Comparison of ENCODE assay signal across 9 cellular contexts in the genomic region with DNA sequence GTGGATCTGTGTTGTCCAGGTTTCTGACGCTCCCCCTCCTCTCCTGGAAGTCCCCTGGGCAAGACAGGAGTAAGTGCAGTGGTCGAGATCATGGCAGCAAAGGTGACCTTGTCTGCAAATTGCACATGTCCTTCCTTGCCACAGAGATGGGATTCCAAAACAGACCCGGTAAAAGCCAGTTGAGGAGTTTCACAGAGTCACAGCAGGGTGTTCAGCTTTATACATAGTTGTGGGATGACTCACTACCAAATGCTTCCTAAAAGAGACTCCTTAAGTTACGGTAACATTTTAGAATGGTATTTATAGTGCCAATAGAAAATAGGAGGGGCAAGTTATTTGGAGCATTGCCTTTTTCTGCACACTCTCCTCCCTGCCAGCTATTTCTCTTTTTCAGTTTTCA.
DNase-seq lines count a peak whose midpoint lies in the region; ATAC-seq, FAIRE-seq and TF ChIP-seq lines count a peak whose summit lies in the region.
"Had no signal": no experiment of that assay in that cellular context is flagged by ENCODE, and none has a peak within 500 bp of the region (broad histone marks: within the 10 kb centered on the region; RNA-seq: fewer than 3 reads in every experiment).

No MANE protein-coding gene starts in this region.

- intact Hi-C loops in pancreas (cut with DNase I), result no loop called here

- no peaks in the 10 kb centered on the region for H3K36me3 Mint-ChIP-seq in activated naive CD8-positive, alpha-beta T cell treated with anti-CD3 and anti-CD28 coated beads, Interleukin-2, amount 50 U/mL, for 24 hours (ENCODE audit: low read depth)

- H3K4me3 ChIP-seq in fibroblast of mammary gland (ENCODE audit: control insufficient read depth, low read depth, low read length) (no peak overlapping the region), pancreas (no peak overlapping the region)

- H3K27me3 Mint-ChIP-seq in activated naive CD8-positive, alpha-beta T cell treated with anti-CD3 and anti-CD28 coated beads, Interleukin-2, amount 50 U/mL, for 24 hours, result peaks cover 2% of the 10 kb centered on the region

- H3K9me3 Mint-ChIP-seq in activated naive CD8-positive, alpha-beta T cell treated with anti-CD3 and anti-CD28 coated beads, Interleukin-2, amount 50 U/mL, for 24 hours, result no peaks in the 10 kb centered on the region

- no peak for TF ChIP-seq POLR2A in H54 (IDR thresholded peaks at IDR 0.05; ENCODE audit: low read depth, low read length)

- TF ChIP-seq CTCF in fibroblast of mammary gland (conservative IDR thresholded peaks at IDR 0.05; ENCODE audit: control insufficient read depth, insufficient read depth, low read depth, low read length) (no peak), pancreas (IDR thresholded peaks at IDR 0.05) (no peak)

- H3K4me1 Mint-ChIP-seq in activated naive CD8-positive, alpha-beta T cell treated with anti-CD3 and anti-CD28 coated beads, Interleukin-2, amount 50 U/mL, for 24 hours, result no peaks in the 10 kb centered on the region

- no peaks in the 10 kb centered on the region for H3K36me3 ChIP-seq in pancreas

- no peaks in the 10 kb centered on the region for H3K27me3 ChIP-seq in pancreas

- H3K27ac Mint-ChIP-seq in activated naive CD8-positive, alpha-beta T cell treated with anti-CD3 and anti-CD28 coated beads, Interleukin-2, amount 50 U/mL, for 24 hours, result no peak overlapping the region

- WGBS in pancreas, 2 donors, result 29 to 40% methylated on average over 4 of the region's 4 CpGs

- no peak overlapping the region for H3K4me3 Mint-ChIP-seq in activated naive CD8-positive, alpha-beta T cell treated with anti-CD3 and anti-CD28 coated beads, Interleukin-2, amount 50 U/mL, for 24 hours

- DNase-seq in H54 (ENCODE audit: insufficient read length, low spot score) (peak; percentile 55), RCC 7860 (ENCODE audit: low spot score) (peak; percentile 94), fibroblast of mammary gland (ENCODE audit: low read depth) (peak; percentile 84), pancreas (peak in 1 of 6 donors; percentile 17), NCI-H345 (lab: John Stamatoyannopoulos, UW) (no peak)
- DNase-seq in activated CD4-positive, alpha-beta T cell treated with anti-CD3 and anti-CD28 coated beads for 48 hours, result no peak
- no peak for DNase-seq in activated naive CD8-positive, alpha-beta T cell treated with anti-CD3 and anti-CD28 coated beads, Interleukin-2, amount 50 U/mL, for 24 hours

- H3K4me1 ChIP-seq in pancreas, result peaks cover 0 to 3% (median 0%) of the 10 kb centered on the region in 3 donors

- peak overlapping the region in 2 of 4 donors; percentile 31 to 57 for H3K27ac ChIP-seq in pancreas
- H3K27ac ChIP-seq: VCaP had no signal

- H3K9me3 ChIP-seq in pancreas, result no peaks in the 10 kb centered on the region

- FAIRE-seq in H54 (lab: Jason Lieb, UNC) (peak; percentile 81), RCC 7860 (lab: Jason Lieb, UNC) (peak; percentile 94), pancreas (lab: Jason Lieb, UNC) (no peak)

- ATAC-seq in pancreas, result peak; percentile 63 to 84 (median 80)
- no peak for ATAC-seq in activated naive CD8-positive, alpha-beta T cell treated with anti-CD3 and anti-CD28 coated beads, Interleukin-2, amount 50 U/mL, for 24 hours
- no peak for ATAC-seq in HG02678 (IDR thresholded peaks at IDR 0.05; ENCODE audit: unreplicated experiment)

Comparison
In these comparisons a context has a peak if more than half of its experiments do, and no peak if none do; other contexts are left out.
1. DNase-seq: peak in H54 (single experiment), RCC 7860 (single experiment) and fibroblast of mammary gland (single experiment); none in activated CD4-positive, alpha-beta T cell treated with anti-CD3 and anti-CD28 coated beads for 48 hours (single experiment), NCI-H345 (single experiment) and activated naive CD8-positive, alpha-beta T cell treated with anti-CD3 and anti-CD28 coated beads, Interleukin-2, amount 50 U/mL, for 24 hours (single experiment).
2. ATAC-seq: peak in pancreas (4 of 4); none in activated naive CD8-positive, alpha-beta T cell treated with anti-CD3 and anti-CD28 coated beads, Interleukin-2, amount 50 U/mL, for 24 hours (single experiment) and HG02678 (single experiment).